Comparison of ENCODE assay signal across 13 cellular contexts in genomic region chr12:117192057-117192456, GRCh38. TPM values are rescaled to one million over a fixed set of nuclear protein-coding genes. Genes with fewer than 3 reads are reported as not detected.
A peak's percentile ranks its signal among the peaks of the same experiment; 100 is the strongest.
DNase-seq lines count a peak whose midpoint lies in the region; ATAC-seq and TF ChIP-seq lines count a peak whose summit lies in the region.
"Had no signal": no experiment of that assay in that cellular context is flagged by ENCODE, and none has a peak within 500 bp of the region (broad histone marks: within the 10 kb centered on the region; RNA-seq: fewer than 3 reads in every experiment).

No MANE protein-coding gene starts in this region.

- peak overlapping the region; percentile 3 for H3K4me3 Mint-ChIP-seq in activated T-cell treated with anti-CD3 and anti-CD28 coated beads, Interleukin-2, amount 50 U/mL, for 4 hours
- H3K4me3 Mint-ChIP-seq in activated T-cell treated with anti-CD3 and anti-CD28 coated beads, Interleukin-2, amount 50 U/mL, for 72 hours = peak overlapping the region in 1 of 2 donors; percentile 1
- H3K4me3 Mint-ChIP-seq: stimulated activated naive B cell treated with anti-CD40 and anti-IgM and Interleukin-4, amounts not matched to agents 10 μg/mL and 1 μg/mL and 100 μg/mL, for 72 hours had no signal

- peaks cover 3% of the 10 kb centered on the region for H3K27me3 Mint-ChIP-seq in activated T-cell treated with anti-CD3 and anti-CD28 coated beads, Interleukin-2, amount 50 U/mL, for 4 hours (ENCODE audit: low read depth)
- H3K27me3 Mint-ChIP-seq in activated T-cell treated with anti-CD3 and anti-CD28 coated beads, Interleukin-2, amount 50 U/mL, for 72 hours (ENCODE audit: low read depth) = no peaks in the 10 kb centered on the region

- no peak overlapping the region for H3K27ac Mint-ChIP-seq in activated T-cell treated with anti-CD3 and anti-CD28 coated beads, Interleukin-2, amount 50 U/mL, for 72 hours
- H3K27ac Mint-ChIP-seq: stimulated activated naive B cell treated with anti-CD40 and anti-IgM and Interleukin-4, amounts not matched to agents 10 μg/mL and 1 μg/mL and 100 μg/mL, for 72 hours had no signal

- peaks cover 28% of the 10 kb centered on the region for H3K4me1 Mint-ChIP-seq in activated T-cell treated with anti-CD3 and anti-CD28 coated beads, Interleukin-2, amount 50 U/mL, for 4 hours (ENCODE audit: low read depth)
- H3K4me1 Mint-ChIP-seq in activated T-cell treated with anti-CD3 and anti-CD28 coated beads, Interleukin-2, amount 50 U/mL, for 72 hours (ENCODE audit: low read depth) = peaks cover 29% of the 10 kb centered on the region

- peaks cover 6% of the 10 kb centered on the region for H3K36me3 Mint-ChIP-seq in activated T-cell treated with anti-CD3 and anti-CD28 coated beads, Interleukin-2, amount 50 U/mL, for 4 hours (ENCODE audit: insufficient read depth)
- peaks cover 0 to 7% of the 10 kb centered on the region in 2 donors for H3K36me3 Mint-ChIP-seq in activated T-cell treated with anti-CD3 and anti-CD28 coated beads, Interleukin-2, amount 50 U/mL, for 72 hours (ENCODE audit: insufficient read depth in 2 of 2)

- TF ChIP-seq CTCF in epithelial cell of esophagus (IDR thresholded peaks at IDR 0.05; ENCODE audit: insufficient read depth, low read depth, low read length, missing control alignments) = no peak

- no peak for DNase-seq in activated T-cell treated with anti-CD3 and anti-CD28 coated beads, Interleukin-2, amount 50 U/mL, for 4 hours
- no peak for DNase-seq in activated T-cell treated with anti-CD3 and anti-CD28 coated beads, Interleukin-2, amount 50 U/mL, for 72 hours
- DNase-seq in NCI-H2196 treated with DMSO at 0.1 percent for 48 hours (lab: John Stamatoyannopoulos, UW; ENCODE audit: unreplicated experiment) (peak; percentile 9), epithelial cell of esophagus (ENCODE audit: low read depth) (peak; percentile 3), retina (peak; percentile 8), pons (ENCODE audit: low spot score) (no peak), nucleus accumbens (lab: John Stamatoyannopoulos, UW) (no peak)
- DNase-seq: effector CD8-positive, alpha-beta T cell; heart left ventricle; stimulated activated CD4-positive, alpha-beta T cell treated with anti-CD3 and anti-CD28 coated beads, Interleukin-2, amount 100 ng/mL, for 24 hours; stimulated activated naive B cell treated with anti-CD40 and anti-IgM and Interleukin-4, amounts not matched to agents 10 μg/mL and 1 μg/mL and 100 μg/mL, for 72 hours had no signal

- no peak overlapping the region for H3K4me3 ChIP-seq in epithelial cell of esophagus (ENCODE audit: low read length)
- H3K4me3 ChIP-seq: heart left ventricle, SK-N-MC had no signal

- H3K9me3 Mint-ChIP-seq in activated T-cell treated with anti-CD3 and anti-CD28 coated beads, Interleukin-2, amount 50 U/mL, for 4 hours = no peaks in the 10 kb centered on the region
- peaks cover 0 to 2% of the 10 kb centered on the region in 2 donors for H3K9me3 Mint-ChIP-seq in activated T-cell treated with anti-CD3 and anti-CD28 coated beads, Interleukin-2, amount 50 U/mL, for 72 hours

- no peak for ATAC-seq in activated T-cell treated with anti-CD3 and anti-CD28 coated beads, Interleukin-2, amount 50 U/mL, for 4 hours
- no peak for ATAC-seq in activated T-cell treated with anti-CD3 and anti-CD28 coated beads, Interleukin-2, amount 50 U/mL, for 72 hours (replicated peaks in 1 of 2)
- ATAC-seq in HG02852 (IDR thresholded peaks at IDR 0.05; ENCODE audit: unreplicated experiment) = no peak
- ATAC-seq: heart left ventricle; stimulated activated naive B cell treated with anti-CD40 and anti-IgM and Interleukin-4, amounts not matched to agents 10 μg/mL and 1 μg/mL and 100 μg/mL, for 72 hours had no signal

RNA-seq across cellular contexts. Expression of gene FBXO21, which starts 1.8 kb away (rescaled TPM):
- 10 to 100 TPM; 33.5 to 38.0 (median 36.3) TPM for total RNA-seq in activated T-cell treated with anti-CD3 and anti-CD28 coated beads, Interleukin-2, amount 50 U/mL, for 4 hours
- 10 to 100 TPM; 17.2 to 24.7 TPM for total RNA-seq in activated T-cell treated with anti-CD3 and anti-CD28 coated beads, Interleukin-2, amount 50 U/mL, for 72 hours

Comparison
In these comparisons a context has a peak if more than half of its experiments do, and no peak if none do; other contexts are left out.
1. DNase-seq: peak in NCI-H2196 treated with DMSO at 0.1 percent for 48 hours (single experiment), epithelial cell of esophagus (single experiment) and retina (single experiment); none in activated T-cell treated with anti-CD3 and anti-CD28 coated beads, Interleukin-2, amount 50 U/mL, for 4 hours (single experiment), activated T-cell treated with anti-CD3 and anti-CD28 coated beads, Interleukin-2, amount 50 U/mL, for 72 hours (0 of 2), pons (single experiment) and nucleus accumbens (0 of 56).